In the genomic region with DNA sequence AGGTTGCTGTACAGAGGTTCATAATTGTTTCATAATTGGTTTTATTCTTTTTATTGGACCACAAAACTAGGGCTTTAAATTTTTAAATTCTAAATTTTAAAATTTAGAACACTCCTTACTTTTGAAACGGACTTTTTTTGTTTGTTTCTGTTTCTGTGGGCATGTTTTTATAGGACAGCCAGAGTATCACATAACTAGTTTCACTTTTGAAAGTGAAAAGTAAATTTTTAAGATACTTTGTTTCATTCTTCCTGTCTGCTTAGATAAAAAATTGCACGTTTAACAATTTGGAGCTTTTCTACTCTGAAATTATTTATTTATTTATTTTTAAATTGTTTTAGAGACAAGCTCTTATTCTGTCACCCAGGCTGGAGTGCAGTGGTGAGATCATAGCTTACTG, we compare ENCODE assay signal across 20 cellular contexts. TPM values are rescaled to one million over a fixed set of nuclear protein-coding genes. Genes with fewer than 3 reads are reported as not detected.
A peak's percentile ranks its signal among the peaks of the same experiment; 100 is the strongest.
DNase-seq lines count a peak whose midpoint lies in the region; ATAC-seq and TF ChIP-seq lines count a peak whose summit lies in the region.
"Had no signal": no experiment of that assay in that cellular context is flagged by ENCODE, and none has a peak within 500 bp of the region (broad histone marks: within the 10 kb centered on the region; RNA-seq: fewer than 3 reads in every experiment).

No MANE protein-coding gene starts in this region.

- no peaks in the 10 kb centered on the region for H3K9me3 Mint-ChIP-seq in activated T-cell treated with anti-CD3 and anti-CD28 coated beads, Interleukin-2, amount 50 U/mL, for 24 hours
- H3K9me3 Mint-ChIP-seq in T-helper 1 cell treated with Interleukin-12 subunit alpha and Interleukin-12 subunit beta and Interleukin-4 antibody, amounts not matched to agents 30 μg/mL and 1 μg/mL, for 36 hours: no peaks in the 10 kb centered on the region
- H3K9me3 Mint-ChIP-seq: dendritic cell treated with granulocyte-macrophage colony-stimulating factor and Interleukin-4, amounts not matched to agents 40 ng/mL and 50 ng/mL, for 4 days had no signal

- H3K27ac ChIP-seq in testis: peak overlapping the region; percentile 61 to 78
- no peak overlapping the region for H3K27ac ChIP-seq in body of pancreas
- H3K27ac ChIP-seq: ascending aorta, SK-N-MC had no signal

- WGBS in testis, 2 donors: 10 to 22% methylated on average over 2 of the region's 2 CpGs
- WGBS in body of pancreas, 2 donors: 62 to 67% methylated on average over 2 of the region's 2 CpGs

- no peak for DNase-seq in activated T-cell treated with anti-CD3 and anti-CD28 coated beads, Interleukin-2, amount 50 U/mL, for 24 hours
- DNase-seq in activated T-cell treated with anti-CD3 and anti-CD28 coated beads, Interleukin-2, amount 50 U/mL, for 48 hours: no peak
- peak; percentile 26 for DNase-seq in choroid plexus epithelial cell (ENCODE audit: low read depth)
- no peak for DNase-seq in testis
- DNase-seq in NCI-H1092 treated with DMSO at 0.1 percent for 48 hours (lab: John Stamatoyannopoulos, UW): no peak
- DNase-seq in sciatic nerve (ENCODE audit: low spot score): no peak
- no peak for DNase-seq in body of pancreas
- DNase-seq: activated CD8-positive, alpha-beta memory T cell treated with anti-CD3 and anti-CD28 coated beads, Interleukin-2, amount 50 U/mL, for 48 hours; COR-L47; heart right ventricle; kidney; NCI-H2029 treated with DMSO at 0.1 percent for 48 hours; NCI-H524 treated with DMSO at 0.1 percent for 48 hours; PC-3; stimulated activated CD4-positive, alpha-beta T cell treated with anti-CD3 and anti-CD28 coated beads, Interleukin-4, amount 100 ng/mL, for 4 hours had no signal

- H3K36me3 Mint-ChIP-seq in activated T-cell treated with anti-CD3 and anti-CD28 coated beads, Interleukin-2, amount 50 U/mL, for 24 hours (ENCODE audit: low read depth): peaks cover 96% of the 10 kb centered on the region
- peaks cover 83% of the 10 kb centered on the region for H3K36me3 Mint-ChIP-seq in T-helper 1 cell treated with Interleukin-12 subunit alpha and Interleukin-12 subunit beta and Interleukin-4 antibody, amounts not matched to agents 30 μg/mL and 1 μg/mL, for 36 hours (ENCODE audit: low read depth)

- intact Hi-C loops in testis (cut with DNase I; ENCODE audit: low total_unique reads): no loop called here
- intact Hi-C loops in sciatic nerve (cut with DNase I): no loop called here
- intact Hi-C loops in body of pancreas (cut with DNase I): no loop called here

- H3K4me1 Mint-ChIP-seq in activated T-cell treated with anti-CD3 and anti-CD28 coated beads, Interleukin-2, amount 50 U/mL, for 24 hours (ENCODE audit: low read depth): peaks cover 61% of the 10 kb centered on the region
- H3K4me1 Mint-ChIP-seq in T-helper 1 cell treated with Interleukin-12 subunit alpha and Interleukin-12 subunit beta and Interleukin-4 antibody, amounts not matched to agents 30 μg/mL and 1 μg/mL, for 36 hours (ENCODE audit: low read depth): peaks cover 48% of the 10 kb centered on the region

- H3K27me3 ChIP-seq in testis (no peaks in the 10 kb centered on the region), body of pancreas (no peaks in the 10 kb centered on the region)
- H3K27me3 ChIP-seq: ascending aorta, esophagus muscularis mucosa, heart right ventricle had no signal

- H3K36me3 ChIP-seq in testis (ENCODE audit: low read depth, missing control alignments) (no peaks in the 10 kb centered on the region), body of pancreas (replicated peaks in 1 of 2; ENCODE audit: insufficient read depth in 1 of 2, low read depth in 2 of 2) (peaks cover 11 to 41% of the 10 kb centered on the region in 2 donors)

- TF ChIP-seq CTCF in choroid plexus epithelial cell (conservative IDR thresholded peaks at IDR 0.05; ENCODE audit: low read depth, low read length) (no peak), testis (IDR thresholded peaks at IDR 0.05) (no peak), body of pancreas (IDR thresholded peaks at IDR 0.05) (no peak)

- peak overlapping the region; percentile 45 for H3K27ac Mint-ChIP-seq in activated T-cell treated with anti-CD3 and anti-CD28 coated beads, Interleukin-2, amount 50 U/mL, for 24 hours
- H3K27ac Mint-ChIP-seq in T-helper 1 cell treated with Interleukin-12 subunit alpha and Interleukin-12 subunit beta and Interleukin-4 antibody, amounts not matched to agents 30 μg/mL and 1 μg/mL, for 36 hours: peak overlapping the region; percentile 80
- H3K27ac Mint-ChIP-seq: dendritic cell treated with granulocyte-macrophage colony-stimulating factor and Interleukin-4, amounts not matched to agents 40 ng/mL and 50 ng/mL, for 4 days had no signal

- ATAC-seq in sciatic nerve (no peak), body of pancreas (no peak)
- ATAC-seq: heart right ventricle, PC-3 had no signal

- H3K4me1 ChIP-seq in testis (peaks cover 10% of the 10 kb centered on the region), body of pancreas (peaks cover 7% of the 10 kb centered on the region)
- H3K4me1 ChIP-seq: ascending aorta, esophagus muscularis mucosa had no signal

- peak overlapping the region; percentile 34 for H3K4me3 Mint-ChIP-seq in activated T-cell treated with anti-CD3 and anti-CD28 coated beads, Interleukin-2, amount 50 U/mL, for 24 hours
- H3K4me3 Mint-ChIP-seq in T-helper 1 cell treated with Interleukin-12 subunit alpha and Interleukin-12 subunit beta and Interleukin-4 antibody, amounts not matched to agents 30 μg/mL and 1 μg/mL, for 36 hours: peak overlapping the region; percentile 61
- H3K4me3 Mint-ChIP-seq: dendritic cell treated with granulocyte-macrophage colony-stimulating factor and Interleukin-4, amounts not matched to agents 40 ng/mL and 50 ng/mL, for 4 days had no signal

- H3K27me3 Mint-ChIP-seq in activated T-cell treated with anti-CD3 and anti-CD28 coated beads, Interleukin-2, amount 50 U/mL, for 24 hours: no peaks in the 10 kb centered on the region
- no peaks in the 10 kb centered on the region for H3K27me3 Mint-ChIP-seq in T-helper 1 cell treated with Interleukin-12 subunit alpha and Interleukin-12 subunit beta and Interleukin-4 antibody, amounts not matched to agents 30 μg/mL and 1 μg/mL, for 36 hours (ENCODE audit: low read depth)
- H3K27me3 Mint-ChIP-seq: dendritic cell treated with granulocyte-macrophage colony-stimulating factor and Interleukin-4, amounts not matched to agents 40 ng/mL and 50 ng/mL, for 4 days had no signal

- no peaks in the 10 kb centered on the region for H3K9me3 ChIP-seq in testis
- H3K9me3 ChIP-seq in body of pancreas: no peaks in the 10 kb centered on the region
- H3K9me3 ChIP-seq: ascending aorta, esophagus muscularis mucosa, heart right ventricle had no signal

- TF ChIP-seq POLR2A in testis (IDR thresholded peaks at IDR 0.05) (no peak), body of pancreas (IDR thresholded peaks at IDR 0.05) (no peak)

- no peak overlapping the region for H3K4me3 ChIP-seq in choroid plexus epithelial cell (ENCODE audit: low read depth, low read length)
- H3K4me3 ChIP-seq in testis: no peak overlapping the region
- no peak overlapping the region for H3K4me3 ChIP-seq in body of pancreas
- H3K4me3 ChIP-seq: ascending aorta, esophagus muscularis mucosa, heart right ventricle, SK-N-MC had no signal

RNA-seq across cellular contexts. Expression of gene MDM4, which starts 29.7 kb away (rescaled TPM):
- total RNA-seq in testis (100 to 1,000 TPM in 1 of 2 donors, 10 to 100 TPM in 1; 96.2 to 110 TPM), sciatic nerve (157 TPM), body of pancreas (100 to 1,000 TPM in 1 of 2 donors, 10 to 100 TPM in 1; 72.9 to 125 TPM)
- polyA plus RNA-seq in testis (ENCODE audit: insufficient read depth, low read depth, low replicate concordance): 43.3 TPM

RNA-seq across cellular contexts. Expression of gene PIK3C2B, which starts 51.3 kb away (rescaled TPM):
- total RNA-seq in testis: 10 to 100 TPM; 12.7 to 20.1 TPM
- polyA plus RNA-seq in testis (ENCODE audit: insufficient read depth, low read depth, low replicate concordance): 7.6 TPM
- total RNA-seq in sciatic nerve: 52.2 TPM
- total RNA-seq in body of pancreas: 10 to 100 TPM; 11.4 to 18.1 TPM

Comparison
In these comparisons a context has a peak if more than half of its experiments do, and no peak if none do; other contexts are left out.
1. H3K27ac ChIP-seq: peak in testis (2 of 2); none in body of pancreas (0 of 4).